In genomic region chr20:1266167-1266973, GRCh38 we compare ENCODE assay signal across 8 cellular contexts. TPM values are rescaled to one million over a fixed set of nuclear protein-coding genes. Genes with fewer than 3 reads are reported as not detected.
DNase-seq lines count a peak whose midpoint lies in the region; TF ChIP-seq lines count a peak whose summit lies in the region.

A gene with protein sequence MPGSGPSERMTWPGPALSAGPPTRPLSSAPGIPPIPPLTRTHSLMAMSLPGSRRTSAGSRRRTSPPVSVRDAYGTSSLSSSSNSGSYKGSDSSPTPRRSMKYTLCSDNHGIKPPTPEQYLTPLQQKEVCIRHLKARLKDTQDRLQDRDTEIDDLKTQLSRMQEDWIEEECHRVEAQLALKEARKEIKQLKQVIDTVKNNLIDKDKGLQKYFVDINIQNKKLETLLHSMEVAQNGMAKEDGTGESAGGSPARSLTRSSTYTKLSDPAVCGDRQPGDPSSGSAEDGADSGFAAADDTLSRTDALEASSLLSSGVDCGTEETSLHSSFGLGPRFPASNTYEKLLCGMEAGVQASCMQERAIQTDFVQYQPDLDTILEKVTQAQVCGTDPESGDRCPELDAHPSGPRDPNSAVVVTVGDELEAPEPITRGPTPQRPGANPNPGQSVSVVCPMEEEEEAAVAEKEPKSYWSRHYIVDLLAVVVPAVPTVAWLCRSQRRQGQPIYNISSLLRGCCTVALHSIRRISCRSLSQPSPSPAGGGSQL (plus strand): TSS chr20:1266294. CDS start chr20:1296240, 29,946 bp downstream.

- H3K27ac ChIP-seq in SJCRH30 (peak within 1 kb of the TSS; percentile 4; the same call in 1 of the 2 replicates), neuronal stem cell (replicated peaks; ENCODE audit: low read length) (no peak within 1 kb of the TSS), stomach smooth muscle (ENCODE audit: low read length) (peak within 1 kb of the TSS; percentile 41)

- H3K27me3 ChIP-seq in SJCRH30: no peaks in the 10 kb centered on the region
- peaks cover 0 to 71% (median 11%) of the 10 kb centered on the region in 3 experiments for H3K27me3 ChIP-seq in neuronal stem cell (ENCODE audit: control insufficient read depth in 3 of 3, insufficient read depth in 3 of 3, low read depth in 1 of 3, low read length in 3 of 3)
- peaks cover 0 to 7% of the 10 kb centered on the region in 2 donors for H3K27me3 ChIP-seq in stomach smooth muscle (ENCODE audit: control insufficient read depth in 1 of 2, insufficient read depth in 2 of 2, low read length in 2 of 2)

- no peaks in the 10 kb centered on the region for H3K79me1 ChIP-seq in neuronal stem cell (ENCODE audit: low read depth, low read length)

- no CpG with 5 or more reads among the region's 61 CpGs for WGBS in neuronal stem cell (ENCODE audit: extremely low coverage in 2 of 2, insufficient read length in 2 of 2, insufficient replicate concordance in 1 of 2), 2 donors

- no peak within 1 kb of the TSS for H2BK12ac ChIP-seq in neuronal stem cell (ENCODE audit: low read length)

- H4K8ac ChIP-seq in neuronal stem cell (ENCODE audit: low read depth, low read length): no peak within 1 kb of the TSS

- no peak within 1 kb of the TSS for H2BK15ac ChIP-seq in neuronal stem cell (ENCODE audit: low read length)

- DNase-seq in HPDE6-E6E7 (ENCODE audit: extremely low spot score) (peak; percentile 76), SJCRH30 (peak; percentile 78 to 80), germinal center (ENCODE audit: low spot score) (peak; percentile 69), neuronal stem cell (ENCODE audit: low spot score) (peak; percentile 49), GF-D8 (lab: John Stamatoyannopoulos, UW) (no peak)
- DNase-seq in activated naive CD4-positive, alpha-beta T cell treated with anti-CD3 and anti-CD28 coated beads, Interleukin-2, amount 10 ng/mL, durations not matched to agents 7 days and 5 days: peak; percentile 86

- H2AFZ ChIP-seq in neuronal stem cell (ENCODE audit: low read length): peak within 1 kb of the TSS; percentile 98

- no peak for TF ChIP-seq CTCF in GM12875 (IDR thresholded peaks at IDR 0.05; ENCODE audit: borderline replicate concordance, insufficient read depth, low read depth, low read length)

- H3K36me3 ChIP-seq in SJCRH30 (no peaks in the 10 kb centered on the region), neuronal stem cell (replicated peaks in 1 of 2; ENCODE audit: control insufficient read depth in 2 of 2, insufficient read depth in 2 of 2, low read length in 2 of 2) (no peaks in the 10 kb centered on the region), stomach smooth muscle (ENCODE audit: control insufficient read depth in 2 of 2, insufficient read depth in 2 of 2, low read length in 2 of 2) (peaks cover 0 to 6% of the 10 kb centered on the region in 2 donors)

- H3K9me3 ChIP-seq in SJCRH30 (replicated peaks) (no peaks in the 10 kb centered on the region), neuronal stem cell (replicated peaks in 1 of 2; ENCODE audit: control insufficient read depth in 2 of 2, insufficient read depth in 1 of 2, low read depth in 1 of 2, low read length in 2 of 2) (no peaks in the 10 kb centered on the region), stomach smooth muscle (ENCODE audit: control insufficient read depth in 2 of 2, low read length in 2 of 2) (no peaks in the 10 kb centered on the region)

- no peak within 1 kb of the TSS for H2AK5ac ChIP-seq in neuronal stem cell (ENCODE audit: low read depth, low read length)

- CTCF ChIA-PET in activated naive CD4-positive, alpha-beta T cell treated with anti-CD3 and anti-CD28 coated beads, Interleukin-2, amount 10 ng/mL, durations not matched to agents 7 days and 5 days (lab: Charles Lee): interaction anchor here (1.7 kb wide), 1 partner anchor 9 kb away, joined by 6 read pairs; no protein-coding TSS in a partner anchor

- H3K4me2 ChIP-seq in neuronal stem cell (ENCODE audit: insufficient read depth, low read length, poor library complexity, severe bottlenecking): peak within 1 kb of the TSS; percentile 73

- no peak within 1 kb of the TSS for H3K14ac ChIP-seq in neuronal stem cell (ENCODE audit: low read length)

- peak within 1 kb of the TSS; percentile 79 for H3K4me3 Mint-ChIP-seq in activated naive CD4-positive, alpha-beta T cell treated with anti-CD3 and anti-CD28 coated beads, Interleukin-2, amount 10 ng/mL, durations not matched to agents 7 days and 5 days

- peaks cover 6% of the 10 kb centered on the region for H3K9me3 Mint-ChIP-seq in activated naive CD4-positive, alpha-beta T cell treated with anti-CD3 and anti-CD28 coated beads, Interleukin-2, amount 10 ng/mL, durations not matched to agents 7 days and 5 days

- peaks cover 36% of the 10 kb centered on the region for H3K4me1 Mint-ChIP-seq in activated naive CD4-positive, alpha-beta T cell treated with anti-CD3 and anti-CD28 coated beads, Interleukin-2, amount 10 ng/mL, durations not matched to agents 7 days and 5 days

- H3K27ac Mint-ChIP-seq in activated naive CD4-positive, alpha-beta T cell treated with anti-CD3 and anti-CD28 coated beads, Interleukin-2, amount 10 ng/mL, durations not matched to agents 7 days and 5 days: peak within 1 kb of the TSS; percentile 81

- no peak within 1 kb of the TSS for H2BK5ac ChIP-seq in neuronal stem cell (ENCODE audit: low read length)

- H3K23ac ChIP-seq in neuronal stem cell (ENCODE audit: low read depth, low read length, poor library complexity): no peak within 1 kb of the TSS

- peak within 1 kb of the TSS; percentile 89 for H3K18ac ChIP-seq in neuronal stem cell (ENCODE audit: low read length)

- peaks cover 5% of the 10 kb centered on the region for H3K27me3 Mint-ChIP-seq in activated naive CD4-positive, alpha-beta T cell treated with anti-CD3 and anti-CD28 coated beads, Interleukin-2, amount 10 ng/mL, durations not matched to agents 7 days and 5 days

- H3K36me3 Mint-ChIP-seq in activated naive CD4-positive, alpha-beta T cell treated with anti-CD3 and anti-CD28 coated beads, Interleukin-2, amount 10 ng/mL, durations not matched to agents 7 days and 5 days: peaks cover 12% of the 10 kb centered on the region

- H3K4me3 ChIP-seq in GM12875 (ENCODE audit: low read depth, low read length): peak within 1 kb of the TSS; percentile 21
- peak within 1 kb of the TSS; percentile 61 for H3K4me3 ChIP-seq in SJCRH30
- peak within 1 kb of the TSS; percentile 46 to 81 for H3K4me3 ChIP-seq in neuronal stem cell (ENCODE audit: low read length in 2 of 2)
- peak within 1 kb of the TSS; percentile 75 to 79 for H3K4me3 ChIP-seq in stomach smooth muscle (ENCODE audit: low read length in 2 of 2)

- H4K91ac ChIP-seq in neuronal stem cell (ENCODE audit: low read depth, low read length, poor library complexity): no peak within 1 kb of the TSS

- no peak within 1 kb of the TSS for H3K4ac ChIP-seq in neuronal stem cell (ENCODE audit: low read length)

- H3K9ac ChIP-seq in neuronal stem cell (ENCODE audit: low read depth, low read length, poor library complexity) (peak within 1 kb of the TSS; percentile 50), stomach smooth muscle (ENCODE audit: low read length in 2 of 2) (peak within 1 kb of the TSS; percentile 81 to 89)

- H3K4me1 ChIP-seq in SJCRH30 (0 out of 2 replicates have a peak, but pooled peaks cover 4% of the 10 kb centered on the region), neuronal stem cell (ENCODE audit: control insufficient read depth in 2 of 2, insufficient read depth in 1 of 2, low read depth in 1 of 2, low read length in 2 of 2) (peaks cover 4 to 5% of the 10 kb centered on the region in 2 donors), stomach smooth muscle (ENCODE audit: control insufficient read depth, insufficient read depth, low read length) (peaks cover 12% of the 10 kb centered on the region)

- no peak within 1 kb of the TSS for H2BK120ac ChIP-seq in neuronal stem cell (ENCODE audit: low read depth, low read length)

RNA-seq across cellular contexts. Expression of the gene that starts here (rescaled TPM):
- 2.9 and 3.0 TPM in 2 replicates for total RNA-seq in SJCRH30 (2014; rRNA removed; shearing (Covaris generic))
- polyA plus RNA-seq in neuronal stem cell (2013, experiment 1 of 2): 1.1 TPM
- polyA plus RNA-seq in neuronal stem cell (2013, experiment 2 of 2): 1.1 TPM

Comparison
In these comparisons a context has a peak if more than half of its experiments do, and no peak if none do; other contexts are left out.
1. H3K4me3 ChIP-seq: peak in every context shown above with its lines; median percentile 77 in stomach smooth muscle; 64 in neuronal stem cell; 61 in SJCRH30; 21 in GM12875.